ENCODE assay signal across 15 cellular contexts in the genomic region with DNA sequence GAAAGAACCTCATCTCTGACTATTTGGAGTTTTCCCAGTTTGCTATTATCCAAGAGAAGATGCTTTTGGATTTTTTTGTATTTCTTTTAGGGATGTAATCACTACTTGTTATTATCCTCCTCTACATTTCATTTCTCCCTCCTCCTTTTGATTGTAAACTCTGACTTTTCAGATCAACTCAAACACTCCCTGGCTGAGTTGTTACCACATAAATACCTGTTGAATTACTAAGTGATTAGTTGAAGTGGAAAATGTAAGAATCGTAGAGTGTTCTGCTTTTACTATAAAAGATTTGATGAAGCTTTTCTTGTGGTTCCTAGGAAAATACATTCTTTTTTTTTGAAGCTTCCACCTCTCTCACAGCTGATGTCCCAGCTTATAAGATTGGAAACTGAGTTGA.
"Had no signal": no experiment of that assay in that cellular context is flagged by ENCODE, and none has a peak within 500 bp of the region (broad histone marks: within the 10 kb centered on the region; RNA-seq: fewer than 3 reads in every experiment).

No MANE protein-coding gene starts in this region.

- DNase-seq: dermis blood vessel endothelial cell; erythroblast; head of caudate nucleus; left colon; left ventricle myocardium superior; mucosa of descending colon; naive thymus-derived CD8-positive, alpha-beta T cell; posterior cingulate gyrus; stimulated activated CD4-positive, alpha-beta T cell treated with anti-CD3 and anti-CD28 coated beads, Interleukin-2, amount 100 ng/mL, for 48 hours; stimulated activated naive CD4-positive, alpha-beta T cell treated with Interleukin-2 at 50 U/mL for 16 hours; trophoblast cell had no signal

- H3K27ac ChIP-seq: foreskin keratinocyte, hepatocyte, neutrophil, right atrium auricular region had no signal
